In the genomic region with DNA sequence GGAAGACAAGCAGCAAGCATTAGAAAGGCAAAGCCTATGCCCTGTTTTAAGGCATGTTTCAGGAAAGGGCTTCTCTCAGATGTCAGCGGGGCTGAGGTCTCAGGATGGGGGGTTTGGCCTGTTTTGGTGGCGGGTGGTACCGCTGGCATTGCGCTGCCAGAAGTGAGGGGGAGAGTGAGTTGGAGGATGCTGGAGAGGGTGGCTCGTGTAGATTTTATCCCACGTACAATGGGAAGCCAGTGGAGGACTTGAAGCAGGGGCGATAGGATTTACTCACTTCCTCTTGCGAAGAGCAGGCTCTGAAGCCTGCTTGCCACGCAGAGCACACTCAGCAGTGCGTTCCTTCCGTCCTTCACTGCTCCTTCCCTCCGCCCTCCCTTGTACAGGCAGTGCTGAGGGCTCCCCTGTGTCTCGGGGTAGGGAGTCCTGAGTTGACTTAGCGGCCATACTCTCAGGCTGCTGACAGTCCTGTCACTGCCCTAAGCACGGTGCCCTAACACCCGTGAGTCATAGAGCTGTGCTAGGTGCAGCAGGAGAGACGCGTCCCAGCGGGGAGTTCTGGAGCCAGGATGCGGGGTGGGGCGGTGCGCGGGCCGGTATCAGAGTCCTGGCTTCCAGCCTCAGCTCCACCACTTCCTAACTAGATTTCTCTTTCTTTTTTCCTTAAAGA, we compare ENCODE assay signal across 8 cellular contexts.
DNase-seq lines count a peak whose midpoint lies in the region; ATAC-seq and TF ChIP-seq lines count a peak whose summit lies in the region.

No MANE protein-coding gene starts in this region.

- peaks cover 14 to 36% (median 27%) of the 10 kb centered on the region in 4 donors for H3K4me1 ChIP-seq in esophagus muscularis mucosa
- H3K4me1 ChIP-seq in mucosa of stomach (ENCODE audit: control insufficient read depth, insufficient read depth, low read length): peaks cover 45% of the 10 kb centered on the region

- H3K27me3 Mint-ChIP-seq in activated CD4-positive, alpha-beta T cell treated with anti-CD3 and anti-CD28 coated beads, Interleukin-2, amount 10 ng/mL, durations not matched to agents 24 days and 14 days: no peaks in the 10 kb centered on the region

- no peak for TF ChIP-seq EP300 in esophagus muscularis mucosa (IDR thresholded peaks at IDR 0.05)

- H3K9ac ChIP-seq in mucosa of stomach (ENCODE audit: low read length): peak overlapping the region; percentile 42

- WGBS in esophagus muscularis mucosa: 38% methylated on average over 24 of the region's 24 CpGs

- DNase-seq in ELR (ENCODE audit: low read depth) (peak; percentile 55), esophagus muscularis mucosa (ENCODE audit: extremely low spot score) (no peak), SK-N-DZ (ENCODE audit: low spot score) (no peak), NCI-H128 (lab: John Stamatoyannopoulos, UW; ENCODE audit: unreplicated experiment) (no peak)
- DNase-seq in activated CD4-positive, alpha-beta T cell treated with anti-CD3 and anti-CD28 coated beads, Interleukin-2, amount 10 ng/mL, durations not matched to agents 24 days and 14 days: peak; percentile 82

- H3K4me3 ChIP-seq in esophagus muscularis mucosa: peak overlapping the region; percentile 17 to 41 (median 24)
- H3K4me3 ChIP-seq in mucosa of stomach (ENCODE audit: low read length): no peak overlapping the region

- ATAC-seq in HG02981 (IDR thresholded peaks at IDR 0.05; ENCODE audit: unreplicated experiment) (peak; percentile 68), GM18520 (IDR thresholded peaks at IDR 0.05; ENCODE audit: unreplicated experiment) (no peak)

- H3K27ac ChIP-seq in esophagus muscularis mucosa (replicated peaks in 1 of 4): peak overlapping the region in 1 of 4 donors; percentile 26

- no peaks in the 10 kb centered on the region for H3K36me3 Mint-ChIP-seq in activated CD4-positive, alpha-beta T cell treated with anti-CD3 and anti-CD28 coated beads, Interleukin-2, amount 10 ng/mL, durations not matched to agents 24 days and 14 days (ENCODE audit: low read depth)

- H3K4me1 Mint-ChIP-seq in activated CD4-positive, alpha-beta T cell treated with anti-CD3 and anti-CD28 coated beads, Interleukin-2, amount 10 ng/mL, durations not matched to agents 24 days and 14 days: peaks cover 19% of the 10 kb centered on the region

- H3K27me3 ChIP-seq in esophagus muscularis mucosa (no peaks in the 10 kb centered on the region), mucosa of stomach (ENCODE audit: control insufficient read depth, insufficient read depth, low read length) (no peaks in the 10 kb centered on the region)

- H3K36me3 ChIP-seq in esophagus muscularis mucosa (no peaks in the 10 kb centered on the region), mucosa of stomach (ENCODE audit: control insufficient read depth, insufficient read depth, low read length) (no peaks in the 10 kb centered on the region)

- intact Hi-C loops in activated CD4-positive, alpha-beta T cell treated with anti-CD3 and anti-CD28 coated beads, Interleukin-2, amount 10 ng/mL, durations not matched to agents 24 days and 14 days (cut with micrococcal nuclease): no loop called here
- intact Hi-C loops in esophagus muscularis mucosa (cut with DNase I): loop anchor here (5.0 to 10.0 kb wide), 2 partner anchors 245 to 1678 kb away; no protein-coding TSS in a partner anchor

- H3K9me3 ChIP-seq in esophagus muscularis mucosa (no peaks in the 10 kb centered on the region), mucosa of stomach (ENCODE audit: control insufficient read depth, low read length) (no peaks in the 10 kb centered on the region)

- TF ChIP-seq POLR2A in esophagus muscularis mucosa (IDR thresholded peaks at IDR 0.05; ENCODE audit: low read depth): no peak

- peak overlapping the region; percentile 83 for H3K27ac Mint-ChIP-seq in activated CD4-positive, alpha-beta T cell treated with anti-CD3 and anti-CD28 coated beads, Interleukin-2, amount 10 ng/mL, durations not matched to agents 24 days and 14 days

- H3K9me3 Mint-ChIP-seq in activated CD4-positive, alpha-beta T cell treated with anti-CD3 and anti-CD28 coated beads, Interleukin-2, amount 10 ng/mL, durations not matched to agents 24 days and 14 days: no peaks in the 10 kb centered on the region

- peak overlapping the region; percentile 78 for H3K4me3 Mint-ChIP-seq in activated CD4-positive, alpha-beta T cell treated with anti-CD3 and anti-CD28 coated beads, Interleukin-2, amount 10 ng/mL, durations not matched to agents 24 days and 14 days

- no peak for TF ChIP-seq CTCF in esophagus muscularis mucosa (IDR thresholded peaks at IDR 0.05)

Comparison
In these comparisons a context has a peak if more than half of its experiments do, and no peak if none do; other contexts are left out.
1. DNase-seq: peak in ELR (single experiment) and activated CD4-positive, alpha-beta T cell treated with anti-CD3 and anti-CD28 coated beads, Interleukin-2, amount 10 ng/mL, durations not matched to agents 24 days and 14 days (single experiment); none in esophagus muscularis mucosa (single experiment), SK-N-DZ (single experiment) and NCI-H128 (single experiment).